In the genomic region with DNA sequence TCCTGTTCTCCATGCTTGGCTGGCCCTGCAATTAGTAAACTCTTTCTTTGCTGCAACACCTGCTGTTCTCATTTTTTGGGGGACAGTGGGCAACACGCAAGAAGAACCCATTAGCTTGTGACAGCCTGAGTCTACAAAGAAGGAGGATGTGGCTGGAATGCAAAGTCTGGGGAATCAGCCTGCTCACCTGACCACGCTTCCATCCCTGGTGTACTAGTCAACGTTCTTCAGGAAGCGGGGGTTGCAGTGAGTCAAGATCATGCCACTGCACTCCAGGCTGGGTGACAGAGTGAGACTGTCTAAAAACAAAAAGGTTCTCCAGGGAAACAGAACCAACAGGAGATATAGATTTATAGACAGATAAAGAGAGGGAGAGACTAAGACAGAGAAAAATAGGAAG, we compare ENCODE assay signal across 18 cellular contexts. TPM values are rescaled to one million over a fixed set of nuclear protein-coding genes. Genes with fewer than 3 reads are reported as not detected.
DNase-seq lines count a peak whose midpoint lies in the region; ATAC-seq, FAIRE-seq and TF ChIP-seq lines count a peak whose summit lies in the region.
"Had no signal": no experiment of that assay in that cellular context is flagged by ENCODE, and none has a peak within 500 bp of the region (broad histone marks: within the 10 kb centered on the region; RNA-seq: fewer than 3 reads in every experiment).

No MANE protein-coding gene starts in this region.

- intact Hi-C loops in GM12878 (cut with micrococcal nuclease; ENCODE audit: unreplicated experiment), result no loop called here
- intact Hi-C loops in activated T-helper 2 cell treated with anti-CD3 and anti-CD28 coated beads, Interferon-gamma antibody, Interleukin-2, Interleukin-4, amounts not matched to agents 10 μg/mL and 5 μg/mL and 100 μg/mL, durations not matched to agents 14 hours and 24 hours and 36 hours (cut with micrococcal nuclease), result no loop called here

- BruUV-seq in GM12878 (replicated peaks; lab: Mats Ljungman, UMichigan), result no TSS peak

- H3K9ac ChIP-seq in GM12878 (ENCODE audit: control insufficient read depth, insufficient read depth, low read length), result no peak overlapping the region

- SMC1A ChIA-PET in GM12878 (lab: Charles Lee; ENCODE audit: uncharacterized antibody, unreplicated experiment), result interaction anchor here (1.8 kb wide), 1 partner anchor 74 kb away, joined by 5 read pairs; no protein-coding TSS in a partner anchor

- H3K27ac Mint-ChIP-seq in endothelial cell (ENCODE audit: unreplicated experiment), result no peak overlapping the region
- H3K27ac Mint-ChIP-seq in activated T-helper 2 cell treated with anti-CD3 and anti-CD28 coated beads, Interferon-gamma antibody, Interleukin-2, Interleukin-4, amounts not matched to agents 10 μg/mL and 5 μg/mL and 100 μg/mL, durations not matched to agents 14 hours and 24 hours and 36 hours, result no peak overlapping the region
- H3K27ac Mint-ChIP-seq: activated naive CD8-positive, alpha-beta T cell had no signal

- H3K9me3 ChIP-seq in GM12878 (replicated peaks; ENCODE audit: control insufficient read depth, insufficient read depth, low read length), result peaks cover 23% of the 10 kb centered on the region

- no peak for TF ChIP-seq POLR2A in GM12878 (IDR thresholded peaks at IDR 0.05; ENCODE audit: low read depth, low read length)

- TF ChIP-seq EP300 in GM12878 (IDR thresholded peaks at IDR 0.05; ENCODE audit: borderline replicate concordance in 1 of 2, control insufficient read depth in 1 of 2, low read depth in 2 of 2, low read length in 2 of 2), result no peak

- H3K79me2 ChIP-seq in GM12878 (ENCODE audit: control insufficient read depth, insufficient read depth, low read length), result no peaks in the 10 kb centered on the region

- peaks cover 3% of the 10 kb centered on the region; the same call in 1 of the 2 replicates for H3K4me1 ChIP-seq in GM12878 (ENCODE audit: control insufficient read depth, insufficient read depth, low read length)

- RAD21 ChIA-PET in GM12878 (lab: Charles Lee; ENCODE audit: unreplicated experiment), result interaction anchor here (1.3 kb wide), 1 partner anchor 254 kb away, joined by 3 read pairs; no protein-coding TSS in a partner anchor

- TF ChIP-seq CTCF in GM12878 (IDR thresholded peaks at IDR 0.05 in 2 of 3, conservative IDR thresholded peaks at IDR 0.05 in 1 of 3; ENCODE audit: control insufficient read depth in 2 of 3, extremely low read depth in 1 of 3, insufficient read depth in 1 of 3, low read depth in 3 of 3, low read length in 3 of 3) (no peak), endothelial cell (IDR thresholded peaks at IDR 0.05; ENCODE audit: unreplicated experiment) (no peak)

- H3K4me3 ChIP-seq in GM12878, result no peak overlapping the region
- H3K4me3 ChIP-seq: MG63 had no signal

- H3K9me3 Mint-ChIP-seq in endothelial cell (ENCODE audit: unreplicated experiment), result no peaks in the 10 kb centered on the region
- peaks cover 20% of the 10 kb centered on the region for H3K9me3 Mint-ChIP-seq in activated T-helper 2 cell treated with anti-CD3 and anti-CD28 coated beads, Interferon-gamma antibody, Interleukin-2, Interleukin-4, amounts not matched to agents 10 μg/mL and 5 μg/mL and 100 μg/mL, durations not matched to agents 14 hours and 24 hours and 36 hours

- DNase-seq in ELR (ENCODE audit: low read depth) (peak; percentile 67), Kasumi-1 (lab: John Stamatoyannopoulos, UW) (peak; percentile 10 to 13), GM12878 (ENCODE audit: low read depth, low spot score) (no peak), renal cortical epithelial cell (ENCODE audit: low read depth) (peak; percentile 84), endothelial cell (ENCODE audit: low spot score) (no peak), GM19240 (ENCODE audit: insufficient read length, low spot score) (no peak)
- DNase-seq in activated T-helper 2 cell treated with anti-CD3 and anti-CD28 coated beads, Interferon-gamma antibody, Interleukin-2, Interleukin-4, amounts not matched to agents 10 μg/mL and 5 μg/mL and 100 μg/mL, durations not matched to agents 14 hours and 24 hours and 36 hours (ENCODE audit: low spot score), result no peak
- DNase-seq: activated CD4-positive, alpha-beta T cell treated with anti-CD3 and anti-CD28 coated beads for 4 hours; CD4-positive, alpha-beta memory T cell; kidney; MG63; midbrain; stimulated activated naive CD4-positive, alpha-beta T cell treated with Interleukin-2 at 50 U/mL for 16 hours had no signal

- H3K36me3 ChIP-seq in GM12878 (ENCODE audit: control insufficient read depth in 2 of 2, insufficient read depth in 2 of 2, low read length in 1 of 2), result no peaks in the 10 kb centered on the region
- H3K36me3 ChIP-seq: MG63 had no signal

- no peak overlapping the region for H3K27ac ChIP-seq in GM12878 (ENCODE audit: control insufficient read depth, insufficient read depth)

- peak overlapping the region; percentile 19; the same call in 1 of the 2 replicates for H2AFZ ChIP-seq in GM12878 (ENCODE audit: control insufficient read depth, low read depth, low read length)

- H3K4me3 Mint-ChIP-seq in endothelial cell (ENCODE audit: unreplicated experiment), result no peak overlapping the region
- no peak overlapping the region for H3K4me3 Mint-ChIP-seq in activated T-helper 2 cell treated with anti-CD3 and anti-CD28 coated beads, Interferon-gamma antibody, Interleukin-2, Interleukin-4, amounts not matched to agents 10 μg/mL and 5 μg/mL and 100 μg/mL, durations not matched to agents 14 hours and 24 hours and 36 hours (ENCODE audit: low read depth)
- H3K4me3 Mint-ChIP-seq: activated naive CD8-positive, alpha-beta T cell; CD4-positive, alpha-beta memory T cell; central memory CD8-positive, alpha-beta T cell had no signal

- CTCF ChIA-PET in GM12878 (lab: Yijun Ruan, JAX), result interaction anchor here (0.7 to 1.3 kb wide), 2 partner anchors 74 to 107 kb away, joined by 3 read pairs; no protein-coding TSS in a partner anchor

- no peak for FAIRE-seq in GM12878 (lab: Jason Lieb, UNC)
- FAIRE-seq: GM18507, kidney had no signal

- H3K4me2 ChIP-seq in GM12878 (ENCODE audit: control insufficient read depth, insufficient read depth), result no peak overlapping the region

- no peaks in the 10 kb centered on the region for H4K20me1 ChIP-seq in GM12878 (ENCODE audit: control insufficient read depth, insufficient read depth)

- in situ Hi-C loops in GM12878 (cut with MboI), result no loop called here

- no peak for ATAC-seq in GM12878
- ATAC-seq: Right ventricle myocardium inferior had no signal

- no peak for TF ChIP-seq RAD21 in GM12878 (IDR thresholded peaks at IDR 0.05; ENCODE audit: insufficient read depth, low read depth, low read length)

- H3K4me1 Mint-ChIP-seq in endothelial cell (ENCODE audit: unreplicated experiment), result no peaks in the 10 kb centered on the region
- H3K4me1 Mint-ChIP-seq in activated T-helper 2 cell treated with anti-CD3 and anti-CD28 coated beads, Interferon-gamma antibody, Interleukin-2, Interleukin-4, amounts not matched to agents 10 μg/mL and 5 μg/mL and 100 μg/mL, durations not matched to agents 14 hours and 24 hours and 36 hours (ENCODE audit: low read depth), result peaks cover 6% of the 10 kb centered on the region
- H3K4me1 Mint-ChIP-seq: CD4-positive, alpha-beta memory T cell; central memory CD8-positive, alpha-beta T cell had no signal

- H3K27me3 Mint-ChIP-seq in endothelial cell (ENCODE audit: unreplicated experiment), result peaks cover 3% of the 10 kb centered on the region
- peaks cover 4% of the 10 kb centered on the region for H3K27me3 Mint-ChIP-seq in activated T-helper 2 cell treated with anti-CD3 and anti-CD28 coated beads, Interferon-gamma antibody, Interleukin-2, Interleukin-4, amounts not matched to agents 10 μg/mL and 5 μg/mL and 100 μg/mL, durations not matched to agents 14 hours and 24 hours and 36 hours (ENCODE audit: low read depth)

- peaks cover 5% of the 10 kb centered on the region for H3K36me3 Mint-ChIP-seq in endothelial cell (ENCODE audit: low read depth, unreplicated experiment)
- H3K36me3 Mint-ChIP-seq in activated T-helper 2 cell treated with anti-CD3 and anti-CD28 coated beads, Interferon-gamma antibody, Interleukin-2, Interleukin-4, amounts not matched to agents 10 μg/mL and 5 μg/mL and 100 μg/mL, durations not matched to agents 14 hours and 24 hours and 36 hours (ENCODE audit: low read depth), result peaks cover 4% of the 10 kb centered on the region

- POLR2A ChIA-PET in GM12878 (lab: Charles Lee), result interaction anchor here (1.3 kb wide), 1 partner anchor 51 kb away, joined by 3 read pairs; no protein-coding TSS in a partner anchor

- H3K27me3 ChIP-seq in GM12878 (replicated peaks in 1 of 2; ENCODE audit: control insufficient read depth in 2 of 2, insufficient read depth in 2 of 2, low read length in 1 of 2), result no peaks in the 10 kb centered on the region
- H3K27me3 ChIP-seq: MG63 had no signal

- WGBS in GM12878 (ENCODE audit: insufficient coverage, insufficient replicate concordance, low lambda C conversion rate, missing lambda C conversion rate), result 33% methylated on average over 4 of the region's 4 CpGs

TF ChIP-seq in GM12878, 131 proteins besides CTCF, POLR2A, EP300 and RAD21:
- 0 out of 2 replicates have a peak, but pooled peaks have one; percentile 24 for TF ChIP-seq EED (IDR thresholded peaks at IDR 0.05; ENCODE audit: low read depth)
- no peak for TF ChIP-seq YY1 (IDR thresholded peaks at IDR 0.05; ENCODE audit: low read depth, low read length)
- TF ChIP-seq STAT3 (IDR thresholded peaks at IDR 0.05; ENCODE audit: low read depth, low read length), result no peak

RNA-seq across cellular contexts. Expression of gene KBTBD12, which starts 27.7 kb away (rescaled TPM):
- not detected in 2 replicates for total RNA-seq in GM12878 (2013; cell fraction: nucleolus; rRNA removed)
- total RNA-seq in GM12878 (2014; rRNA removed) (not detected in 2 replicates), GM12878 (2014; rRNA removed; fragmentation: Illumina TruSeq; extraction: Trizol) (not detected in 2 replicates), GM12878 (2021) (not detected in 2 replicates), renal cortical epithelial cell (1.2 and 2.2 TPM in 2 replicates), endothelial cell (ENCODE audit: unreplicated experiment) (0.05 TPM)
- not detected for polyA plus RNA-seq in GM12878 (2011; ENCODE audit: low read depth)
- polyA plus RNA-seq in GM12878 (2011; rRNA removed) (not detected in 2 replicates), GM12878 (2014; fragmentation: Illumina TruSeq; extraction: Trizol) (0.01 TPM in 1 of 2 replicates, not detected in the other), GM12878 (2014; fragmentation: Nextera tagmentation; extraction: Ambion mirVana) (not detected), GM12878 (2014; rRNA removed) (not detected in 2 replicates), GM12878 (2016; fragmentation: Nextera tagmentation; extraction: Ambion mirVana) (under 1 TPM in 1 of 2 experiments, not detected in 1; 0.11 TPM)
- polyA plus RNA-seq in GM12878 (2011; cell fraction: cytosol; rRNA removed), result not detected in 2 replicates
- polyA plus RNA-seq in GM12878 (2011; cell fraction: nucleus; rRNA removed), result not detected in 2 replicates
- polyA plus RNA-seq in GM12878 (2012), result not detected in 2 replicates
- not detected in 2 replicates for polyA minus RNA-seq in GM12878 (2011; rRNA and poly(A)+ RNA removed)
- not detected in 2 replicates for polyA minus RNA-seq in GM12878 (2011; cell fraction: cytosol; rRNA and poly(A)+ RNA removed)
- polyA minus RNA-seq in GM12878 (2011; cell fraction: nucleus; rRNA and poly(A)+ RNA removed), result not detected in 2 replicates
- 0.05 TPM in 1 of 2 replicates, not detected in the other for total RNA-seq in activated T-helper 2 cell treated with anti-CD3 and anti-CD28 coated beads, Interferon-gamma antibody, Interleukin-2, Interleukin-4, amounts not matched to agents 10 μg/mL and 5 μg/mL and 100 μg/mL, durations not matched to agents 14 hours and 24 hours and 36 hours
- total RNA-seq: CD4-positive, alpha-beta memory T cell; T-helper 2 cell treated with Interferon-gamma antibody and Interleukin-4, amounts not matched to agents 100 ng/mL and 5 ng/mL, for 36 hours had no signal

Comparison
In these comparisons a context has a peak if more than half of its experiments do, and no peak if none do; other contexts are left out.
1. DNase-seq: peak in ELR (single experiment), Kasumi-1 (2 of 2) and renal cortical epithelial cell (single experiment); none in GM12878 (single experiment), endothelial cell (single experiment), GM19240 (single experiment) and activated T-helper 2 cell treated with anti-CD3 and anti-CD28 coated beads, Interferon-gamma antibody, Interleukin-2, Interleukin-4, amounts not matched to agents 10 μg/mL and 5 μg/mL and 100 μg/mL, durations not matched to agents 14 hours and 24 hours and 36 hours (single experiment).